15 cellular contexts compared by ENCODE assay signal in the genomic region with DNA sequence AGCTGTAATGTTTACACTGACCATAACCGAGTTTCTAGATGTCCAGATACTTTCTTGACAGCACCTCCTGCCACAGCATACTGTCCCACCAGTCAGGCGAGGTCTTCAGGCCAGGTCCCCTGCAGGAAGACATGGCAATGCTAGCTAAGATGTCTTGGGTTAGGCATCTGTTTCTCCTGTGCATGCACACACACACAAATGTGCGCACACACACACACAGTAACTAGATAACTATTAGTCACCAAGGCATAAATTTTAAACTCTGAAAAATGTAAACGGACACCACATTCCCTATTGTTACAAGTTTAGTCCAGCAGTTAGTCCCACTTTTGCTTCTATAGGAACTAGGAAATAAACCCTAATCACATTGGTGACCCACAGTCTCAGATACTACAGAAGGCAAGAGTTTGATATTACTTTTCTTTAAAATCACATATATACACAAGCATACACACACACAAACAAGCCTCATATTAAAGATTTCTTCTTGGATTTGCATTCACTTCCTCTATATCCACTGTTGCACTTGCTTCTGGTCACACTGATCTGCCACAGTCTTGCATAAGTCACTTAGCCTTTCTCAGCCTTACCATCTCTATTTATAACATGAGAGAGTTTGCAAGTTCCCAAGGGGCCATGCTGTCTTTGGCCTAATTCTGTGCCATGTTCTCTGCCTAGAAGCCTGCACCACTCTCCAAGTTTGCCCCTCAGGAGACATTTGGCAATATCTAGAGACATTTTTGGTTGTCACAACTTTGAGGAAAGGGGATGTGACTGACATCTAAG. TPM values are rescaled to one million over a fixed set of nuclear protein-coding genes. Genes with fewer than 3 reads are reported as not detected.
DNase-seq lines count a peak whose midpoint lies in the region; ATAC-seq, FAIRE-seq and TF ChIP-seq lines count a peak whose summit lies in the region.
"Had no signal": no experiment of that assay in that cellular context is flagged by ENCODE, and none has a peak within 500 bp of the region (broad histone marks: within the 10 kb centered on the region; RNA-seq: fewer than 3 reads in every experiment).

No MANE protein-coding gene starts in this region.

- H3K9me2 ChIP-seq in SK-N-SH: no peaks in the 10 kb centered on the region

- peaks cover 15% of the 10 kb centered on the region for H3K9me1 ChIP-seq in IMR-90 (ENCODE audit: insufficient read depth, low read length)

- no peak overlapping the region for H3K4ac ChIP-seq in IMR-90 (ENCODE audit: low read depth, low read length)

- no peaks in the 10 kb centered on the region for H3K79me2 ChIP-seq in SK-N-SH (ENCODE audit: insufficient read depth)

- TF ChIP-seq CTCF in IMR-90 (conservative IDR thresholded peaks at IDR 0.05; ENCODE audit: low read depth, low read length) (no peak), SK-N-SH (IDR thresholded peaks at IDR 0.05) (no peak), fibroblast of pulmonary artery (IDR thresholded peaks at IDR 0.05; ENCODE audit: low read length, missing control alignments) (no peak), sigmoid colon (IDR thresholded peaks at IDR 0.05) (no peak)

- no peak for TF ChIP-seq RAD21 in IMR-90 (IDR thresholded peaks at IDR 0.05; ENCODE audit: low read length)
- TF ChIP-seq RAD21 in SK-N-SH (IDR thresholded peaks at IDR 0.05; ENCODE audit: low read length): no peak

- H2AK9ac ChIP-seq in IMR-90 (replicated peaks; ENCODE audit: low read depth, low read length, poor library complexity): no peak overlapping the region

- in situ Hi-C loops in IMR-90 (cut with MboI; ENCODE audit: low sequenced_read_pairs): loop anchor here (25.0 kb wide), 1 partner anchor 676 kb away; no protein-coding TSS in a partner anchor

- CTCF ChIA-PET in IMR-90 (lab: Yijun Ruan, JAX) (interaction anchor here (0.6 kb wide), 1 partner anchor 638 kb away, joined by 3 read pairs; no protein-coding TSS in a partner anchor), SK-N-SH (lab: Yijun Ruan, JAX) (interaction anchor here (1.5 to 3.9 kb wide), 2 partner anchors 11 to 14 kb away, joined by 4 to 19 read pairs; no protein-coding TSS in a partner anchor)

- WGBS in IMR-90 (ENCODE audit: extremely low coverage in 2 of 2, insufficient read length in 1 of 2), 2 experiments: 0% methylated on average over 1 of the region's 4 CpGs; no CpG with 5 or more reads in 1 of the 2 experiments
- 38% methylated on average over 4 of the region's 4 CpGs for WGBS in SK-N-SH (ENCODE audit: low lambda C conversion rate)
- 69 to 74% methylated on average over 4 of the region's 4 CpGs for WGBS in sigmoid colon, 2 donors

- peak; percentile 20 for DNase-seq in AG08395 (ENCODE audit: low spot score)
- peak; percentile 91 for DNase-seq in IMR-90
- DNase-seq in SK-N-SH: no peak
- DNase-seq in fibroblast of pulmonary artery (ENCODE audit: low read depth): peak; percentile 16
- no peak for DNase-seq in amygdala (lab: John Stamatoyannopoulos, UW)
- DNase-seq in sigmoid colon: no peak
- DNase-seq in H54 (ENCODE audit: insufficient read length, low spot score): no peak
- DNase-seq in epidermal melanocyte (ENCODE audit: insufficient read length, low spot score): no peak
- DNase-seq: activated T-cell treated with anti-CD3 and anti-CD28 coated beads, Interleukin-2, amount 50 U/mL, for 1 hour; esophagus squamous epithelium; midbrain; NCI-H1092 treated with DMSO at 0.1 percent for 48 hours; pancreas; T-helper 17 cell had no signal

- no peak overlapping the region for H3K18ac ChIP-seq in IMR-90 (ENCODE audit: low read depth, low read length)

- BruUV-seq in IMR-90 (replicated peaks; lab: Mats Ljungman, UMichigan): no TSS peak

- no peak overlapping the region for H2BK15ac ChIP-seq in IMR-90 (ENCODE audit: low read depth, low read length)

- H3K23ac ChIP-seq in IMR-90 (ENCODE audit: low read depth, low read length): no peak overlapping the region; the same call in 1 of the 2 replicates

- 0 out of 2 replicates have a peak overlapping the region, but pooled peaks have one; percentile 19 for H3K14ac ChIP-seq in IMR-90 (replicated peaks; ENCODE audit: low read depth, low read length)

- H3K27me3 ChIP-seq in IMR-90 (ENCODE audit: control insufficient read depth, insufficient read depth, low read length) (no peaks in the 10 kb centered on the region), SK-N-SH (ENCODE audit: insufficient read depth) (no peaks in the 10 kb centered on the region), sigmoid colon (no peaks in the 10 kb centered on the region)
- H3K27me3 ChIP-seq: esophagus squamous epithelium, pancreas had no signal

- no peaks in the 10 kb centered on the region for H3K79me1 ChIP-seq in IMR-90 (ENCODE audit: low read depth in 1 of 2, low read length in 2 of 2)

- H3K27ac ChIP-seq in IMR-90 (ENCODE audit: insufficient read depth, low read length) (no peak overlapping the region), SK-N-SH (ENCODE audit: low read depth in 2 of 2, low read length in 1 of 2) (no peak overlapping the region), sigmoid colon (no peak overlapping the region)
- H3K27ac ChIP-seq: coronary artery, esophagus squamous epithelium, pancreas had no signal

- H3K36me3 ChIP-seq in IMR-90 (ENCODE audit: control insufficient read depth, insufficient read depth, low read length) (no peaks in the 10 kb centered on the region), SK-N-SH (replicated peaks in 1 of 2; ENCODE audit: control insufficient read depth in 1 of 2, insufficient read depth in 2 of 2, low read length in 1 of 2) (no peaks in the 10 kb centered on the region), sigmoid colon (no peaks in the 10 kb centered on the region)
- H3K36me3 ChIP-seq: esophagus squamous epithelium, pancreas had no signal

- intact Hi-C loops in IMR-90 (cut with micrococcal nuclease): loop anchor here (10.0 kb wide), 1 partner anchor 1676 kb away; no protein-coding TSS in a partner anchor
- intact Hi-C loops in sigmoid colon (cut with DNase I): no loop called here

- H3F3A ChIP-seq in SK-N-SH (replicated peaks; ENCODE audit: insufficient read depth): peaks cover 12% of the 10 kb centered on the region

- H2BK120ac ChIP-seq in IMR-90 (ENCODE audit: low read depth, low read length): no peak overlapping the region

- H3K4me1 ChIP-seq in IMR-90 (ENCODE audit: control insufficient read depth, insufficient read depth, low read length): peaks cover 12% of the 10 kb centered on the region
- H3K4me1 ChIP-seq in SK-N-SH (ENCODE audit: control insufficient read depth in 1 of 2, insufficient read depth in 2 of 2, low read depth in 1 of 2, low read length in 1 of 2): peaks cover 0 to 15% of the 10 kb centered on the region in 2 experiments; a peak in 3 of 4 replicates
- H3K4me1 ChIP-seq in sigmoid colon: peaks cover 0 to 17% (median 16%) of the 10 kb centered on the region in 4 donors
- H3K4me1 ChIP-seq: pancreas had no signal

- H4K8ac ChIP-seq in IMR-90 (ENCODE audit: low read depth in 2 of 2, low read length in 2 of 2): no peak overlapping the region

- TF ChIP-seq POLR2A in IMR-90 (IDR thresholded peaks at IDR 0.05; ENCODE audit: low read depth, low read length): no peak
- TF ChIP-seq POLR2A in sigmoid colon (IDR thresholded peaks at IDR 0.05): no peak
- no peak for TF ChIP-seq POLR2A in H54 (IDR thresholded peaks at IDR 0.05; ENCODE audit: low read depth, low read length)

- no peak overlapping the region for H2BK5ac ChIP-seq in IMR-90 (ENCODE audit: low read depth, low read length, poor library complexity, severe bottlenecking)

- TF ChIP-seq EP300 in SK-N-SH (IDR thresholded peaks at IDR 0.05; ENCODE audit: borderline replicate concordance in 1 of 2, low read depth in 1 of 2, low read length in 1 of 2) (no peak), sigmoid colon (IDR thresholded peaks at IDR 0.05) (no peak)

- no peak overlapping the region for H3K4me2 ChIP-seq in IMR-90 (ENCODE audit: low read depth, low read length)
- no peak overlapping the region for H3K4me2 ChIP-seq in SK-N-SH

- H2AFZ ChIP-seq in IMR-90 (replicated peaks; ENCODE audit: low read length, poor library complexity) (peak overlapping the region; percentile 60), SK-N-SH (ENCODE audit: low read depth) (no peak overlapping the region)

- dilution Hi-C loops in IMR-90 (cut with HindIII; ENCODE audit: low sequenced_read_pairs, unreplicated experiment): no loop called here

- no peak overlapping the region for H3K9ac ChIP-seq in IMR-90 (ENCODE audit: low read depth, low read length)
- H3K9ac ChIP-seq in SK-N-SH: no peak overlapping the region

- H3K9me3 ChIP-seq in IMR-90 (ENCODE audit: control insufficient read depth, insufficient read depth, low read length): no peaks in the 10 kb centered on the region
- no peaks in the 10 kb centered on the region for H3K9me3 ChIP-seq in SK-N-SH
- H3K9me3 ChIP-seq in sigmoid colon: peaks cover 0 to 3% (median 0%) of the 10 kb centered on the region in 4 donors
- H3K9me3 ChIP-seq: esophagus squamous epithelium, pancreas had no signal

- H3K4me3 ChIP-seq in IMR-90 (ENCODE audit: insufficient read depth, low read depth, low read length): no peak overlapping the region
- H3K4me3 ChIP-seq in SK-N-SH (ENCODE audit: low read depth in 2 of 2, low read length in 1 of 2): no peak overlapping the region
- H3K4me3 ChIP-seq in fibroblast of pulmonary artery (replicated peaks; ENCODE audit: low read depth, low read length): no peak overlapping the region
- H3K4me3 ChIP-seq in sigmoid colon: no peak overlapping the region
- H3K4me3 ChIP-seq: coronary artery, esophagus squamous epithelium, pancreas had no signal

- H4K91ac ChIP-seq in IMR-90 (ENCODE audit: insufficient read depth, low read depth, low read length): no peak overlapping the region

- peaks cover 3% of the 10 kb centered on the region; the same call in 1 of the 2 replicates for H4K20me1 ChIP-seq in IMR-90 (ENCODE audit: insufficient read depth, low read length)
- H4K20me1 ChIP-seq in SK-N-SH (ENCODE audit: insufficient read depth): no peaks in the 10 kb centered on the region

- ATAC-seq in IMR-90 (ENCODE audit: low read depth): peak; percentile 60
- ATAC-seq: T-helper 17 cell had no signal

- no peak overlapping the region for H3K56ac ChIP-seq in IMR-90 (ENCODE audit: extremely low read depth, insufficient read depth, low read length)

- no peak overlapping the region for H2AK5ac ChIP-seq in IMR-90 (ENCODE audit: low read depth, low read length)

- POLR2A ChIA-PET in IMR-90 (lab: Charles Lee; ENCODE audit: unreplicated experiment): no interaction called here
- POLR2A ChIA-PET in SK-N-SH (lab: Yijun Ruan, JAX): no interaction called here

- H2BK20ac ChIP-seq in IMR-90 (ENCODE audit: low read depth, low read length): no peak overlapping the region

- no peak overlapping the region for H4K5ac ChIP-seq in IMR-90 (ENCODE audit: low read depth, low read length)

- FAIRE-seq in H54 (lab: Jason Lieb, UNC): no peak
- FAIRE-seq: pancreas had no signal

TF ChIP-seq in SK-N-SH, 30 proteins besides CTCF, POLR2A, EP300 and RAD21 (continues in another document):
- no peak for TF ChIP-seq MXI1 (IDR thresholded peaks at IDR 0.05; ENCODE audit: low read depth, low read length)

RNA-seq across cellular contexts. Expression of gene IL21, which starts 32.2 kb away (rescaled TPM):
- total RNA-seq in IMR-90 (2012; rRNA removed): not detected in 2 replicates
- not detected in 2 replicates for polyA plus RNA-seq in IMR-90 (2012; rRNA removed)
- polyA plus RNA-seq in IMR-90 (2012; cell fraction: cytosol; rRNA removed): not detected in 2 replicates
- polyA plus RNA-seq in IMR-90 (2012; cell fraction: nucleus; rRNA removed; ENCODE audit: low replicate concordance): not detected in 2 replicates
- not detected in 2 replicates for polyA plus RNA-seq in SK-N-SH (2012; rRNA removed)
- not detected in 2 replicates for polyA plus RNA-seq in SK-N-SH (2012; cell fraction: cytosol; rRNA removed)
- polyA plus RNA-seq in SK-N-SH (2012; cell fraction: nucleus; rRNA removed): not detected in 2 replicates
- total RNA-seq in sigmoid colon: not detected
- polyA plus RNA-seq in sigmoid colon: under 1 TPM in 1 of 3 donors, not detected in 2; 0.63 TPM
- total RNA-seq: pancreas had no signal
- polyA plus RNA-seq: pancreas had no signal

Comparison
In these comparisons a context has a peak if more than half of its experiments do, and no peak if none do; other contexts are left out.
1. DNase-seq: peak in AG08395 (single experiment), IMR-90 (single experiment) and fibroblast of pulmonary artery (single experiment); none in SK-N-SH (single experiment), amygdala (0 of 56), sigmoid colon (single experiment), H54 (single experiment) and epidermal melanocyte (single experiment).